ENCODE assay signal across 8 cellular contexts in genomic region chr3:168095611-168096209, GRCh38. TPM values are rescaled to one million over a fixed set of nuclear protein-coding genes. Genes with fewer than 3 reads are reported as not detected.
DNase-seq lines count a peak whose midpoint lies in the region; ATAC-seq and TF ChIP-seq lines count a peak whose summit lies in the region.

Gene GOLIM4, minus strand, starts transcription at chr3:168095924. Its CDS starts 639 bp downstream, at chr3:168095285.

- intact Hi-C loops in left colon (cut with DNase I, micrococcal nuclease) = no loop called here

- peak within 1 kb of the TSS; percentile 94 to 98 for H3K27ac ChIP-seq in coronary artery

- CTCF ChIA-PET in BJ (lab: Yijun Ruan, JAX) = interaction anchor here (0.6 to 3.4 kb wide), 7 partner anchors 16 to 168 kb away, joined by 3 to 20 read pairs (median 4); no protein-coding TSS in a partner anchor

- DNase-seq in BJ (ENCODE audit: low read depth) (peak; percentile 88), NCI-H2227 treated with DMSO at 0.1 percent for 48 hours (lab: John Stamatoyannopoulos, UW) (peak; percentile 96), coronary artery (ENCODE audit: low spot score) (peak; percentile 98), left colon (peak; percentile 92 to 98)
- DNase-seq in activated CD4-positive, CD25-positive, alpha-beta regulatory T cell (lab: John Stamatoyannopoulos, UW) = peak in 3 of 4 experiments; percentile 3 to 21 (median 5)
- DNase-seq in stimulated activated CD4-positive, alpha-beta T cell treated with anti-CD3 and anti-CD28 coated beads, Interleukin-1b, Interleukin-23, amount 100 ng/mL, for 48 hours = peak; percentile 55

- POLR2A ChIA-PET in BJ (lab: Charles Lee) = interaction anchor here (0.5 kb wide), 1 partner anchor 1050 kb away, joined by 6 read pairs; no protein-coding TSS in a partner anchor

- H3K4me3 ChIP-seq in BJ (ENCODE audit: low read depth, low read length) = peak within 1 kb of the TSS; percentile 89
- peak within 1 kb of the TSS; percentile 86 for H3K4me3 ChIP-seq in coronary artery

- H3K36me3 ChIP-seq in BJ (ENCODE audit: control insufficient read depth, insufficient read depth, low read length) = no peaks in the 10 kb centered on the region

- TF ChIP-seq CTCF in BJ (IDR thresholded peaks at IDR 0.05; ENCODE audit: insufficient read depth, low read depth, low read length) (no peak), coronary artery (IDR thresholded peaks at IDR 0.05) (no peak)

- ATAC-seq in GM19025 (IDR thresholded peaks at IDR 0.05; ENCODE audit: low read depth, unreplicated experiment) (peak; percentile 83), HG03159 (IDR thresholded peaks at IDR 0.05; ENCODE audit: unreplicated experiment) (peak; percentile 83), left colon (peak; percentile 79)

- no peaks in the 10 kb centered on the region for H3K27me3 ChIP-seq in BJ (ENCODE audit: control insufficient read depth, insufficient read depth, low read length)

RNA-seq across cellular contexts. Expression of gene GOLIM4, which starts in this region (rescaled TPM):
- 32.4 and 35.1 TPM in 2 replicates for polyA plus RNA-seq in BJ (2011; rRNA removed)
- 26.9 and 28.0 TPM in 2 replicates for polyA minus RNA-seq in BJ (2011; rRNA and poly(A)+ RNA removed)
- total RNA-seq in left colon = 10 to 100 TPM; 95.4 to 97.6 TPM

Comparison
In these comparisons a context has a peak if more than half of its experiments do, and no peak if none do; other contexts are left out.
1. Peak in every context shown above with its lines: DNase-seq, ATAC-seq, H3K4me3 ChIP-seq and H3K27ac ChIP-seq.
2. DNase-seq: peak in every context shown above with its lines; median percentile 98 in coronary artery; 96 in NCI-H2227 treated with DMSO at 0.1 percent for 48 hours; 95 in left colon; 88 in BJ; 55 in stimulated activated CD4-positive, alpha-beta T cell treated with anti-CD3 and anti-CD28 coated beads, Interleukin-1b, Interleukin-23, amount 100 ng/mL, for 48 hours; 5 in activated CD4-positive, CD25-positive, alpha-beta regulatory T cell.